Comparison of ENCODE assay signal across 12 cellular contexts in genomic region chr4:46388860-46389259, GRCh38. TPM values are rescaled to one million over a fixed set of nuclear protein-coding genes. Genes with fewer than 3 reads are reported as not detected.
DNase-seq lines count a peak whose midpoint lies in the region; ATAC-seq and TF ChIP-seq lines count a peak whose summit lies in the region.
"Had no signal": no experiment of that assay in that cellular context is flagged by ENCODE, and none has a peak within 500 bp of the region (broad histone marks: within the 10 kb centered on the region; RNA-seq: fewer than 3 reads in every experiment).

No MANE protein-coding gene starts in this region.

- H3K27ac Mint-ChIP-seq in CD4-positive, alpha-beta T cell, result no peak overlapping the region
- H3K27ac Mint-ChIP-seq: activated CD8-positive, alpha-beta memory T cell treated with anti-CD3 and anti-CD28 coated beads, Interleukin-2, amount 10 ng/mL, durations not matched to agents 7 days and 5 days; T-helper 1 cell treated with Interleukin-12 subunit alpha and Interleukin-12 subunit beta and Interleukin-4 antibody, amounts not matched to agents 30 μg/mL and 1 μg/mL, for 36 hours had no signal

- no peaks in the 10 kb centered on the region for H3K9me3 ChIP-seq in smooth muscle cell (replicated peaks; ENCODE audit: low read depth)
- H3K9me3 ChIP-seq in CD4-positive, alpha-beta T cell (ENCODE audit: control insufficient read depth, low read length), result no peaks in the 10 kb centered on the region

- TF ChIP-seq CTCF in smooth muscle cell (IDR thresholded peaks at IDR 0.05; ENCODE audit: borderline replicate concordance, insufficient read depth, poor library complexity, severe bottlenecking), result no peak
- TF ChIP-seq CTCF in CD4-positive, alpha-beta T cell (IDR thresholded peaks at IDR 0.05), result no peak

- POLR2A ChIA-PET in CD4-positive, alpha-beta T cell (lab: Charles Lee), result no interaction called here

- H3K9me3 Mint-ChIP-seq in CD4-positive, alpha-beta T cell, result no peaks in the 10 kb centered on the region
- H3K9me3 Mint-ChIP-seq: T-helper 1 cell treated with Interleukin-12 subunit alpha and Interleukin-12 subunit beta and Interleukin-4 antibody, amounts not matched to agents 30 μg/mL and 1 μg/mL, for 36 hours had no signal

- H3K9ac ChIP-seq in smooth muscle cell (ENCODE audit: low read depth), result no peak overlapping the region

- ATAC-seq in left colon, result peak; percentile 62
- ATAC-seq in HG02678 (IDR thresholded peaks at IDR 0.05; ENCODE audit: unreplicated experiment), result no peak
- no peak for ATAC-seq in CD4-positive, alpha-beta T cell (ENCODE audit: poor library complexity)
- ATAC-seq: activated CD8-positive, alpha-beta memory T cell treated with anti-CD3 and anti-CD28 coated beads, Interleukin-2, amount 10 ng/mL, durations not matched to agents 7 days and 5 days had no signal

- CTCF ChIA-PET in CD4-positive, alpha-beta T cell (lab: Charles Lee), result no interaction called here

- WGBS in smooth muscle cell (ENCODE audit: low lambda C conversion rate), result 11% methylated on average over 10 of the region's 10 CpGs

- peaks cover 4% of the 10 kb centered on the region for H3K4me1 ChIP-seq in smooth muscle cell (ENCODE audit: low read depth)

- peaks cover 45% of the 10 kb centered on the region for H3K27me3 ChIP-seq in smooth muscle cell (ENCODE audit: low read depth)
- H3K27me3 ChIP-seq in CD4-positive, alpha-beta T cell (ENCODE audit: control insufficient read depth, insufficient read depth, low read length), result peaks cover 40% of the 10 kb centered on the region

- H3K36me3 Mint-ChIP-seq in CD4-positive, alpha-beta T cell (ENCODE audit: low read depth), result no peaks in the 10 kb centered on the region

- H3K27me3 Mint-ChIP-seq in CD4-positive, alpha-beta T cell, result peaks cover 42% of the 10 kb centered on the region

- peak overlapping the region; percentile 87 for H2AFZ ChIP-seq in smooth muscle cell (ENCODE audit: low read depth)

- DNase-seq in HuH-7 (ENCODE audit: low spot score) (peak; percentile 20), caudate nucleus (lab: John Stamatoyannopoulos, UW) (no peak), left colon (no peak), smooth muscle cell (lab: John Stamatoyannopoulos, UW; ENCODE audit: unreplicated experiment) (no peak), DMS79 (lab: John Stamatoyannopoulos, UW) (no peak)
- no peak for DNase-seq in CD4-positive, alpha-beta T cell
- no peak for DNase-seq in activated CD4-positive, CD25-positive, alpha-beta regulatory T cell treated with anti-CD3 and anti-CD28 coated beads, Interleukin-2, amount 50 U/mL, for 72 hours
- DNase-seq: activated CD8-positive, alpha-beta memory T cell treated with anti-CD3 and anti-CD28 coated beads, Interleukin-2, amount 10 ng/mL, durations not matched to agents 7 days and 5 days; NCI-H1694; stimulated activated CD4-positive, alpha-beta T cell treated with anti-CD3 and anti-CD28 coated beads, Interleukin-2, amount 100 ng/mL, for 24 hours had no signal

- peaks cover 12% of the 10 kb centered on the region for H3K4me1 Mint-ChIP-seq in CD4-positive, alpha-beta T cell (ENCODE audit: low read depth)

- peak overlapping the region; percentile 78 for H3K27ac ChIP-seq in caudate nucleus (ENCODE audit: low read depth, low read length)
- H3K27ac ChIP-seq in smooth muscle cell (ENCODE audit: low read depth), result no peak overlapping the region
- no peak overlapping the region for H3K27ac ChIP-seq in CD4-positive, alpha-beta T cell (ENCODE audit: low read depth, low read length)

- H3K36me3 ChIP-seq in smooth muscle cell (ENCODE audit: low read depth), result no peaks in the 10 kb centered on the region

- H3K4me3 Mint-ChIP-seq in CD4-positive, alpha-beta T cell, result no peak overlapping the region
- H3K4me3 Mint-ChIP-seq: activated CD8-positive, alpha-beta memory T cell treated with anti-CD3 and anti-CD28 coated beads, Interleukin-2, amount 10 ng/mL, durations not matched to agents 7 days and 5 days; T-helper 1 cell treated with Interleukin-12 subunit alpha and Interleukin-12 subunit beta and Interleukin-4 antibody, amounts not matched to agents 30 μg/mL and 1 μg/mL, for 36 hours had no signal

- H3K4me3 ChIP-seq in smooth muscle cell, result peak overlapping the region; percentile 54

- peak overlapping the region; percentile 95 for H3K4me2 ChIP-seq in smooth muscle cell

- no peaks in the 10 kb centered on the region for H3K79me2 ChIP-seq in smooth muscle cell (ENCODE audit: low read depth)

- H3F3A ChIP-seq in smooth muscle cell (ENCODE audit: low read depth), result peaks cover 6% of the 10 kb centered on the region

- no peaks in the 10 kb centered on the region for H4K20me1 ChIP-seq in smooth muscle cell (ENCODE audit: low read depth)

- intact Hi-C loops in left colon (cut with DNase I, micrococcal nuclease), result no loop called here
- intact Hi-C loops in CD4-positive, alpha-beta T cell (cut with DNase I, micrococcal nuclease), result no loop called here

RNA-seq across cellular contexts. Expression of gene GABRA2, which starts 1.1 kb away (rescaled TPM):
- 1 to 10 TPM in 1 of 2 donors, under 1 TPM in 1; 0.46 to 9.6 TPM for total RNA-seq in left colon
- 1.9 and 4.2 TPM in 2 replicates for total RNA-seq in smooth muscle cell
- 1.5 TPM in 2 replicates for polyA plus RNA-seq in smooth muscle cell
- not detected for total RNA-seq in CD4-positive, alpha-beta T cell
- total RNA-seq: activated CD8-positive, alpha-beta memory T cell treated with anti-CD3 and anti-CD28 coated beads, Interleukin-2, amount 10 ng/mL, durations not matched to agents 7 days and 5 days had no signal
